In the genomic region with DNA sequence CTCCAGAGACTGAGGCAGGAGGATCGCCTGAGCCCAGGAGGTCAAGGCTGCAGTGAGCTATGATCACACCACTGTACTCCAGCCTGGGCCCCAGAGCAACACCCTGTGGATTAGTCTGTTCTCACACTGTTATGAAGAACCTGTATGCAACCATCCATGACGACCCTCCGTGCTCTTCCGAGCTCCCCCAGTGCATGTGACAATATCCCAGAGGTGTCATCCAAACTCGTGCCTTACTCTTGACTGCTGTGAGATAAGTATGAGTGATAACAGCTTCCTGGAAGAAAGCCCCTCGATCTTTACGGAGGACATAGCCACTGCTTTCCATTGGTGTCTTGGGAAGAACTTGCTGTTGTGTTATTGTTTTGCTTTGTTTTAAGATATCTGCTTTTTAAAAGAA, we compare ENCODE assay signal across 17 cellular contexts.
DNase-seq lines count a peak whose midpoint lies in the region; ATAC-seq and TF ChIP-seq lines count a peak whose summit lies in the region.
"Had no signal": no experiment of that assay in that cellular context is flagged by ENCODE, and none has a peak within 500 bp of the region (broad histone marks: within the 10 kb centered on the region; RNA-seq: fewer than 3 reads in every experiment).

No MANE protein-coding gene starts in this region.

- CTCF ChIA-PET in activated CD4-positive, alpha-beta T cell treated with anti-CD3 and anti-CD28 coated beads for 36 hours (lab: Charles Lee), result no interaction called here

- H3K36me3 ChIP-seq in heart right ventricle, result no peaks in the 10 kb centered on the region
- no peaks in the 10 kb centered on the region for H3K36me3 ChIP-seq in SK-N-MC (ENCODE audit: insufficient read depth, low read length)
- H3K36me3 ChIP-seq in mesendoderm (ENCODE audit: control insufficient read depth, insufficient read depth, low read length), result no peaks in the 10 kb centered on the region
- H3K36me3 ChIP-seq in MG63, result no peaks in the 10 kb centered on the region

- no peaks in the 10 kb centered on the region for H3K79me1 ChIP-seq in mesendoderm (ENCODE audit: low read length)

- no peak overlapping the region for H3K23ac ChIP-seq in mesendoderm (ENCODE audit: low read length)

- no peak overlapping the region for H3K4me3 ChIP-seq in heart right ventricle
- H3K4me3 ChIP-seq in right cardiac atrium (ENCODE audit: low read length), result no peak overlapping the region
- H3K4me3 ChIP-seq in SK-N-MC, result no peak overlapping the region
- H3K4me3 ChIP-seq in mesendoderm (ENCODE audit: low read length), result no peak overlapping the region
- no peak overlapping the region for H3K4me3 ChIP-seq in MG63
- H3K4me3 ChIP-seq: GM12878, GM23248 had no signal

- H3K4me3 Mint-ChIP-seq in activated CD4-positive, alpha-beta T cell treated with anti-CD3 and anti-CD28 coated beads for 36 hours, result no peak overlapping the region
- H3K4me3 Mint-ChIP-seq: CD4-positive, alpha-beta memory T cell had no signal

- H4K8ac ChIP-seq in mesendoderm (ENCODE audit: low read depth, low read length), result no peak overlapping the region

- no peak overlapping the region for H2BK5ac ChIP-seq in mesendoderm (ENCODE audit: low read length)

- H3K9ac ChIP-seq in SK-N-MC (ENCODE audit: insufficient read length) (no peak overlapping the region), mesendoderm (ENCODE audit: low read length) (no peak overlapping the region)
- H3K9ac ChIP-seq: GM23248 had no signal

- H4K5ac ChIP-seq in mesendoderm (ENCODE audit: low read length), result no peak overlapping the region

- no peaks in the 10 kb centered on the region for H3K79me2 ChIP-seq in mesendoderm (ENCODE audit: control insufficient read depth, insufficient read depth, low read length)

- peaks cover 0 to 6% (median 0%) of the 10 kb centered on the region in 7 donors for H3K27me3 ChIP-seq in heart right ventricle
- no peaks in the 10 kb centered on the region for H3K27me3 ChIP-seq in right cardiac atrium (ENCODE audit: control insufficient read depth, insufficient read depth)
- H3K27me3 ChIP-seq in mesendoderm (ENCODE audit: insufficient read depth, low read length, poor library complexity), result no peaks in the 10 kb centered on the region
- H3K27me3 ChIP-seq in MG63, result no peaks in the 10 kb centered on the region

- no peaks in the 10 kb centered on the region for H3K9me3 Mint-ChIP-seq in activated CD4-positive, alpha-beta T cell treated with anti-CD3 and anti-CD28 coated beads for 36 hours (ENCODE audit: low read depth)

- ATAC-seq in heart right ventricle, result peak in 5 of 8 donors; percentile 31 to 71 (median 48)
- ATAC-seq in right cardiac atrium, result no peak
- no peak for ATAC-seq in activated CD4-positive, alpha-beta T cell treated with anti-CD3 and anti-CD28 coated beads for 36 hours
- ATAC-seq: GM12878 had no signal

- H3K27me3 Mint-ChIP-seq in activated CD4-positive, alpha-beta T cell treated with anti-CD3 and anti-CD28 coated beads for 36 hours, result peaks cover 7% of the 10 kb centered on the region
- H3K27me3 Mint-ChIP-seq: CD4-positive, alpha-beta memory T cell had no signal

- H2BK15ac ChIP-seq in mesendoderm (replicated peaks; ENCODE audit: low read depth), result no peak overlapping the region

- no peak overlapping the region for H2BK120ac ChIP-seq in mesendoderm (ENCODE audit: low read depth, low read length)

- H3K9me3 ChIP-seq in heart right ventricle (peaks cover 0 to 9% (median 0%) of the 10 kb centered on the region in 11 donors), right cardiac atrium (ENCODE audit: control insufficient read depth, low read length) (no peaks in the 10 kb centered on the region), SK-N-MC (ENCODE audit: low read depth, low read length) (no peaks in the 10 kb centered on the region), MG63 (no peaks in the 10 kb centered on the region)

- H3K27ac Mint-ChIP-seq in activated CD4-positive, alpha-beta T cell treated with anti-CD3 and anti-CD28 coated beads for 36 hours, result no peak overlapping the region
- H3K27ac Mint-ChIP-seq: CD4-positive, alpha-beta memory T cell had no signal

- H2AK5ac ChIP-seq in mesendoderm (ENCODE audit: low read length), result no peak overlapping the region

- no peak overlapping the region for H3K56ac ChIP-seq in mesendoderm (ENCODE audit: low read length)

- 13 to 14% methylated on average over 7 of the region's 7 CpGs for WGBS in heart right ventricle, 2 donors
- 19% methylated on average over 7 of the region's 7 CpGs for WGBS in right cardiac atrium
- no CpG with 5 or more reads among the region's 7 CpGs for WGBS in mesendoderm (ENCODE audit: extremely low coverage, insufficient coverage, low lambda C conversion rate)

- H3K4me2 ChIP-seq in mesendoderm (ENCODE audit: low read length), result no peak overlapping the region

- POLR2A ChIA-PET in activated CD4-positive, alpha-beta T cell treated with anti-CD3 and anti-CD28 coated beads for 36 hours (lab: Charles Lee), result no interaction called here

- no peak overlapping the region for H3K4ac ChIP-seq in mesendoderm (ENCODE audit: low read depth, low read length)

- no peaks in the 10 kb centered on the region for H3K4me1 Mint-ChIP-seq in activated CD4-positive, alpha-beta T cell treated with anti-CD3 and anti-CD28 coated beads for 36 hours
- H3K4me1 Mint-ChIP-seq: CD4-positive, alpha-beta memory T cell had no signal

- no peak for DNase-seq in heart right ventricle
- DNase-seq in right cardiac atrium, result no peak
- no peak for DNase-seq in SK-N-MC (ENCODE audit: low read depth, low spot score)
- DNase-seq in mesendoderm, result peak; percentile 88
- no peak for DNase-seq in MG63
- DNase-seq in activated CD4-positive, alpha-beta T cell treated with anti-CD3 and anti-CD28 coated beads for 36 hours, result no peak
- DNase-seq: C1 segment of cervical spinal cord; Calu3; CD4-positive, alpha-beta memory T cell; COR-L47; DMS53; DND-41; GDM1; GM23248; H7; HCEC 1CT had no signal

- H3K27ac ChIP-seq in heart right ventricle, result no peak overlapping the region
- no peak overlapping the region for H3K27ac ChIP-seq in right cardiac atrium (ENCODE audit: low read length)
- H3K27ac ChIP-seq in SK-N-MC, result peak overlapping the region; percentile 25; the same call in 1 of the 2 replicates
- no peak overlapping the region for H3K27ac ChIP-seq in mesendoderm (ENCODE audit: low read depth, low read length)
- H3K27ac ChIP-seq: GM23248 had no signal

- no peak for TF ChIP-seq CTCF in heart right ventricle (IDR thresholded peaks at IDR 0.05)

- intact Hi-C loops in heart right ventricle (cut with DNase I) (loop anchor here in 1 of 10 donors (10.0 kb wide), 1 partner anchor 489 kb away; no protein-coding TSS in a partner anchor), right cardiac atrium (cut with DNase I) (no loop called here)
- intact Hi-C loops in activated CD4-positive, alpha-beta T cell treated with anti-CD3 and anti-CD28 coated beads for 36 hours (cut with DNase I, micrococcal nuclease), result no loop called here

- peak overlapping the region; percentile 61 for H3K18ac ChIP-seq in mesendoderm (ENCODE audit: low read length)

- H3K36me3 Mint-ChIP-seq in activated CD4-positive, alpha-beta T cell treated with anti-CD3 and anti-CD28 coated beads for 36 hours (ENCODE audit: low read depth), result no peaks in the 10 kb centered on the region
- H3K36me3 Mint-ChIP-seq: CD4-positive, alpha-beta memory T cell had no signal

- H3K4me1 ChIP-seq in heart right ventricle, result peaks cover 0 to 3% (median 0%) of the 10 kb centered on the region in 9 donors
- no peaks in the 10 kb centered on the region for H3K4me1 ChIP-seq in right cardiac atrium (ENCODE audit: control insufficient read depth, insufficient read depth, low read length)
- H3K4me1 ChIP-seq in mesendoderm (ENCODE audit: control insufficient read depth, low read depth, low read length), result peaks cover 10% of the 10 kb centered on the region

Comparison
In these comparisons a context has a peak if more than half of its experiments do, and no peak if none do; other contexts are left out.
1. ATAC-seq: peak in heart right ventricle (5 of 8); none in right cardiac atrium (0 of 2) and activated CD4-positive, alpha-beta T cell treated with anti-CD3 and anti-CD28 coated beads for 36 hours (single experiment).